9 cellular contexts compared by ENCODE assay signal in the genomic region with DNA sequence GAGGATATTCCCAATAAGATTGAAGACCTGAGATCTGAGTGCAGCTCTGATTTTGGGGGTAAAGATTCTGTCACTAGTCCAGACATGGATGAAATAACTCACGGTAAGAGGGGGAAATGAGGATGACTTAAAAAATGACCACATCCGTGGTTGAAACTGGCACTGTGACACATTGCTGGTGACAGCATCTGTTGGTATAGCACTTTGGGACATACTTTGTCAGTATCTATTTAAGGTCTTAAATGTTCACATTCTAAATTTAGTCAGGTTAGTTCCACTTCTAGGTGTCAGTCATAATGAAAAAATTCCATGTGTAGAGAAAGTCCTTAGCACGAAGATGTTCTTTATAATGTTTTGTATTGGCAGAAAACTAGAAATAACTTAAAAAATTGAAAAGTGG.
DNase-seq lines count a peak whose midpoint lies in the region; ATAC-seq and TF ChIP-seq lines count a peak whose summit lies in the region.
"Had no signal": no experiment of that assay in that cellular context is flagged by ENCODE, and none has a peak within 500 bp of the region (broad histone marks: within the 10 kb centered on the region; RNA-seq: fewer than 3 reads in every experiment).

No MANE protein-coding gene starts in this region.

- ATAC-seq in GM18520 (IDR thresholded peaks at IDR 0.05; ENCODE audit: unreplicated experiment) = peak; percentile 83
- ATAC-seq in GM21515 (IDR thresholded peaks at IDR 0.05; ENCODE audit: unreplicated experiment) = peak; percentile 67

- H3K9me3 ChIP-seq in MM.1S (replicated peaks; ENCODE audit: insufficient read depth, low read length) = no peaks in the 10 kb centered on the region

- no peak for TF ChIP-seq CTCF in MM.1S (IDR thresholded peaks at IDR 0.05; ENCODE audit: low read length)

- H3F3A ChIP-seq in MM.1S (ENCODE audit: insufficient read depth, low read length) = peaks cover 17% of the 10 kb centered on the region

- no peaks in the 10 kb centered on the region for H4K20me1 ChIP-seq in MM.1S (ENCODE audit: insufficient read depth, low read length)

- DNase-seq in MM.1S = peak; percentile 82
- DNase-seq in myocyte (ENCODE audit: low read depth) = peak; percentile 85
- no peak for DNase-seq in UCSD-AML1 (lab: John Stamatoyannopoulos, UW; ENCODE audit: unreplicated experiment)
- DNase-seq in NCI-H2081 (lab: John Stamatoyannopoulos, UW) = no peak
- DNase-seq in NCI-H345 (lab: John Stamatoyannopoulos, UW) = no peak
- DNase-seq: NCI-H446 had no signal

- no peaks in the 10 kb centered on the region for H3K27me3 ChIP-seq in MM.1S (replicated peaks; ENCODE audit: insufficient read depth, low read length)

- peak overlapping the region; percentile 24 for H3K4me2 ChIP-seq in MM.1S (ENCODE audit: low read depth, low read length)

- peaks cover 20% of the 10 kb centered on the region for H3K4me1 ChIP-seq in MM.1S (ENCODE audit: low read length)
- H3K4me1 ChIP-seq: parathyroid adenoma had no signal

- no peaks in the 10 kb centered on the region; the same call in 1 of the 2 replicates for H3K36me3 ChIP-seq in MM.1S (replicated peaks; ENCODE audit: insufficient read depth, low read length)

- no peak overlapping the region for H2AFZ ChIP-seq in MM.1S (ENCODE audit: low read length)
- H2AFZ ChIP-seq: parathyroid adenoma had no signal

- H3K9me2 ChIP-seq in MM.1S (replicated peaks; ENCODE audit: insufficient read depth, low read length) = no peaks in the 10 kb centered on the region

- H3K9ac ChIP-seq in MM.1S (ENCODE audit: low read length) = no peak overlapping the region
- H3K9ac ChIP-seq: parathyroid adenoma had no signal

- H3K4me3 ChIP-seq in MM.1S (ENCODE audit: low read length) = no peak overlapping the region

- H3K79me2 ChIP-seq in MM.1S (ENCODE audit: low read length) = no peaks in the 10 kb centered on the region
- H3K79me2 ChIP-seq: parathyroid adenoma had no signal

- peak overlapping the region; percentile 69 for H3K27ac ChIP-seq in MM.1S (ENCODE audit: low read length)
- H3K27ac ChIP-seq: parathyroid adenoma had no signal

Comparison
In these comparisons a context has a peak if more than half of its experiments do, and no peak if none do; other contexts are left out.
1. DNase-seq: peak in MM.1S (single experiment) and myocyte (single experiment); none in UCSD-AML1 (single experiment), NCI-H2081 (0 of 2) and NCI-H345 (single experiment).